In genomic region chr2:30354621-30355020, GRCh38 we compare ENCODE assay signal across 15 cellular contexts.
"Had no signal": no experiment of that assay in that cellular context is flagged by ENCODE, and none has a peak within 500 bp of the region (broad histone marks: within the 10 kb centered on the region; RNA-seq: fewer than 3 reads in every experiment).

No MANE protein-coding gene starts in this region.

- H3K27me3 ChIP-seq: esophagus squamous epithelium, gastroesophageal sphincter, suprapubic skin, thyroid gland had no signal

- DNase-seq: effector memory CD8-positive, alpha-beta T cell; esophagus squamous epithelium; glutamatergic neuron; islet precursor cell; left ventricle myocardium superior; naive thymus-derived CD8-positive, alpha-beta T cell; right cardiac atrium; stimulated activated CD4-positive, alpha-beta T cell treated with anti-CD3 and anti-CD28 coated beads, Interleukin-2, amount 100 ng/mL, for 48 hours; stimulated activated naive CD4-positive, alpha-beta T cell treated with Interleukin-2 at 50 U/mL for 16 hours; thyroid gland had no signal

- ATAC-seq: effector memory CD8-positive, alpha-beta T cell; gastroesophageal sphincter; left ventricle myocardium superior; naive thymus-derived CD8-positive, alpha-beta T cell; right cardiac atrium had no signal

- H3K9me3 ChIP-seq: esophagus squamous epithelium, gastroesophageal sphincter, suprapubic skin, thyroid gland had no signal

- H3K4me2 ChIP-seq: smooth muscle cell had no signal

- H3K4me3 ChIP-seq: esophagus squamous epithelium, gastroesophageal sphincter, lung, smooth muscle cell, suprapubic skin, thyroid gland had no signal

- H3K27ac ChIP-seq: epithelial cell of prostate, esophagus squamous epithelium, gastroesophageal sphincter, suprapubic skin had no signal

- H3K36me3 ChIP-seq: esophagus squamous epithelium, gastroesophageal sphincter, suprapubic skin, thyroid gland had no signal
